In genomic region chr6:43070028-43070632, GRCh38 we compare ENCODE assay signal across 9 cellular contexts. TPM values are rescaled to one million over a fixed set of nuclear protein-coding genes. Genes with fewer than 3 reads are reported as not detected.
A peak's percentile ranks its signal among the peaks of the same experiment; 100 is the strongest.
DNase-seq lines count a peak whose midpoint lies in the region; ATAC-seq and TF ChIP-seq lines count a peak whose summit lies in the region.
"Had no signal": no experiment of that assay in that cellular context is flagged by ENCODE, and none has a peak within 500 bp of the region (broad histone marks: within the 10 kb centered on the region; RNA-seq: fewer than 3 reads in every experiment).

No MANE protein-coding gene starts in this region.

- TF ChIP-seq POLR2A in sigmoid colon (IDR thresholded peaks at IDR 0.05), result no peak

- H3K36me3 ChIP-seq in sigmoid colon, result peaks cover 13 to 66% (median 32%) of the 10 kb centered on the region in 4 donors

- TF ChIP-seq EP300 in sigmoid colon (IDR thresholded peaks at IDR 0.05), result no peak

- no peaks in the 10 kb centered on the region for H3K9me3 ChIP-seq in T-helper 17 cell (ENCODE audit: control insufficient read depth, low read length, poor library complexity, severe bottlenecking)
- H3K9me3 ChIP-seq in sigmoid colon, result no peaks in the 10 kb centered on the region

- H3K27ac ChIP-seq in sigmoid colon, result no peak overlapping the region

- TF ChIP-seq CTCF in LNCAP (IDR thresholded peaks at IDR 0.05) (peak; percentile 55), fibroblast of the aortic adventitia (IDR thresholded peaks at IDR 0.05; ENCODE audit: insufficient read depth, low read length) (peak; percentile 65), sigmoid colon (IDR thresholded peaks at IDR 0.05) (peak in 1 of 4 experiments; percentile 14)

- no peaks in the 10 kb centered on the region for H3K27me3 ChIP-seq in sigmoid colon

- H3K4me3 Mint-ChIP-seq in activated naive CD4-positive, alpha-beta T cell treated with anti-CD3 and anti-CD28 coated beads, Interleukin-2, amount 10 ng/mL, durations not matched to agents 7 days and 5 days, result no peak overlapping the region
- no peak overlapping the region for H3K4me3 Mint-ChIP-seq in T-helper 17 cell
- no peak overlapping the region for H3K4me3 Mint-ChIP-seq in stimulated activated effector memory CD8-positive, alpha-beta T cell treated with anti-CD3 and anti-CD28 coated beads, Interleukin-12 subunit alpha, Interleukin-12 subunit beta, amount 100 ng/mL, for 72 hours
- H3K4me3 Mint-ChIP-seq: dendritic cell treated with granulocyte-macrophage colony-stimulating factor and Interleukin-4, amounts not matched to agents 40 ng/mL and 50 ng/mL, for 4 days had no signal

- H3K27ac Mint-ChIP-seq in activated naive CD4-positive, alpha-beta T cell treated with anti-CD3 and anti-CD28 coated beads, Interleukin-2, amount 10 ng/mL, durations not matched to agents 7 days and 5 days, result no peak overlapping the region
- no peak overlapping the region for H3K27ac Mint-ChIP-seq in T-helper 17 cell
- H3K27ac Mint-ChIP-seq in stimulated activated effector memory CD8-positive, alpha-beta T cell treated with anti-CD3 and anti-CD28 coated beads, Interleukin-12 subunit alpha, Interleukin-12 subunit beta, amount 100 ng/mL, for 72 hours, result peak overlapping the region; percentile 20
- H3K27ac Mint-ChIP-seq: dendritic cell treated with granulocyte-macrophage colony-stimulating factor and Interleukin-4, amounts not matched to agents 40 ng/mL and 50 ng/mL, for 4 days had no signal

- CTCF ChIA-PET in activated naive CD4-positive, alpha-beta T cell treated with anti-CD3 and anti-CD28 coated beads, Interleukin-2, amount 10 ng/mL, durations not matched to agents 7 days and 5 days (lab: Charles Lee), result interaction anchor here (0.7 to 1.1 kb wide), 3 partner anchors 73 to 402 kb away, joined by 3 to 9 read pairs (median 6); no protein-coding TSS in a partner anchor

- no peaks in the 10 kb centered on the region for H3K4me1 ChIP-seq in sigmoid colon

- intact Hi-C loops in sigmoid colon (cut with DNase I), result no loop called here

- no peaks in the 10 kb centered on the region for H3K9me3 Mint-ChIP-seq in activated naive CD4-positive, alpha-beta T cell treated with anti-CD3 and anti-CD28 coated beads, Interleukin-2, amount 10 ng/mL, durations not matched to agents 7 days and 5 days
- H3K9me3 Mint-ChIP-seq in stimulated activated effector memory CD8-positive, alpha-beta T cell treated with anti-CD3 and anti-CD28 coated beads, Interleukin-12 subunit alpha, Interleukin-12 subunit beta, amount 100 ng/mL, for 72 hours, result no peaks in the 10 kb centered on the region
- H3K9me3 Mint-ChIP-seq: dendritic cell treated with granulocyte-macrophage colony-stimulating factor and Interleukin-4, amounts not matched to agents 40 ng/mL and 50 ng/mL, for 4 days had no signal

- no peak overlapping the region for H3K4me3 ChIP-seq in fibroblast of the aortic adventitia (ENCODE audit: low read depth, low read length)
- no peak overlapping the region for H3K4me3 ChIP-seq in sigmoid colon

- peaks cover 14% of the 10 kb centered on the region for H3K27me3 Mint-ChIP-seq in activated naive CD4-positive, alpha-beta T cell treated with anti-CD3 and anti-CD28 coated beads, Interleukin-2, amount 10 ng/mL, durations not matched to agents 7 days and 5 days
- no peaks in the 10 kb centered on the region for H3K27me3 Mint-ChIP-seq in T-helper 17 cell

- DNase-seq in activated naive CD4-positive, alpha-beta T cell treated with anti-CD3 and anti-CD28 coated beads, Interleukin-2, amount 10 ng/mL, durations not matched to agents 7 days and 5 days, result peak; percentile 48
- DNase-seq in activated naive CD4-positive, alpha-beta T cell treated with Interleukin-2 at 50 U/mL for 16 hours, result no peak
- DNase-seq in T-helper 17 cell, result no peak
- peak; percentile 84 for DNase-seq in fibroblast of the aortic adventitia (ENCODE audit: low read depth)
- no peak for DNase-seq in stimulated activated effector memory CD8-positive, alpha-beta T cell treated with anti-CD3 and anti-CD28 coated beads, Interleukin-12 subunit alpha, Interleukin-12 subunit beta, amount 100 ng/mL, for 72 hours (ENCODE audit: low spot score in 2 of 2)
- DNase-seq in sigmoid colon, result no peak

- WGBS in sigmoid colon, 2 donors, result 59 to 65% methylated on average over 6 of the region's 6 CpGs

- ATAC-seq in T-helper 17 cell (peak; percentile 71), GM19023 (IDR thresholded peaks at IDR 0.05; ENCODE audit: unreplicated experiment) (no peak)
- peak; percentile 65 for ATAC-seq in stimulated activated effector memory CD8-positive, alpha-beta T cell treated with anti-CD3 and anti-CD28 coated beads, Interleukin-12 subunit alpha, Interleukin-12 subunit beta, amount 100 ng/mL, for 72 hours

- peaks cover 3% of the 10 kb centered on the region for H3K36me3 Mint-ChIP-seq in activated naive CD4-positive, alpha-beta T cell treated with anti-CD3 and anti-CD28 coated beads, Interleukin-2, amount 10 ng/mL, durations not matched to agents 7 days and 5 days
- H3K36me3 Mint-ChIP-seq in T-helper 17 cell (ENCODE audit: low read depth), result peaks cover 12% of the 10 kb centered on the region
- peaks cover 20% of the 10 kb centered on the region for H3K36me3 Mint-ChIP-seq in stimulated activated effector memory CD8-positive, alpha-beta T cell treated with anti-CD3 and anti-CD28 coated beads, Interleukin-12 subunit alpha, Interleukin-12 subunit beta, amount 100 ng/mL, for 72 hours

- H3K4me1 Mint-ChIP-seq in activated naive CD4-positive, alpha-beta T cell treated with anti-CD3 and anti-CD28 coated beads, Interleukin-2, amount 10 ng/mL, durations not matched to agents 7 days and 5 days, result peaks cover 5% of the 10 kb centered on the region
- peaks cover 2% of the 10 kb centered on the region for H3K4me1 Mint-ChIP-seq in T-helper 17 cell
- no peaks in the 10 kb centered on the region for H3K4me1 Mint-ChIP-seq in stimulated activated effector memory CD8-positive, alpha-beta T cell treated with anti-CD3 and anti-CD28 coated beads, Interleukin-12 subunit alpha, Interleukin-12 subunit beta, amount 100 ng/mL, for 72 hours

RNA-seq across cellular contexts. Expression of gene PTK7, which starts 6.0 kb away (rescaled TPM):
- total RNA-seq in T-helper 17 cell (1 to 10 TPM in 1 of 2 donors, under 1 TPM in 1; 0.62 to 1.6 TPM), fibroblast of the aortic adventitia (ENCODE audit: low replicate concordance) (44.6 and 102 TPM in 2 replicates), sigmoid colon (1 to 10 TPM; 4.8 to 9.7 (median 7.7) TPM)
- polyA plus RNA-seq in sigmoid colon, result 10 to 100 TPM in 1 of 3 donors, 1 to 10 TPM in 2; 1.2 to 15.6 (median 1.8) TPM

RNA-seq across cellular contexts. Expression of gene KLC4, which starts 10.7 kb away (rescaled TPM):
- total RNA-seq in T-helper 17 cell, result 10 to 100 TPM; 25.7 to 41.9 TPM
- 11.3 and 15.3 TPM in 2 replicates for total RNA-seq in fibroblast of the aortic adventitia (ENCODE audit: low replicate concordance)
- 10 to 100 TPM; 23.2 to 44.9 (median 34.6) TPM for total RNA-seq in sigmoid colon
- 100 to 1,000 TPM in 1 of 3 donors, 10 to 100 TPM in 2; 58.4 to 116 (median 84.1) TPM for polyA plus RNA-seq in sigmoid colon

RNA-seq across cellular contexts. Expression of gene MRPL2, which starts 10.9 kb away (rescaled TPM):
- total RNA-seq in T-helper 17 cell, result 10 to 100 TPM; 32.3 to 37.5 TPM
- 11.9 and 18.7 TPM in 2 replicates for total RNA-seq in fibroblast of the aortic adventitia (ENCODE audit: low replicate concordance)
- 10 to 100 TPM; 14.1 to 25.7 (median 18.3) TPM for total RNA-seq in sigmoid colon
- 10 to 100 TPM; 65.9 to 70.2 (median 68.5) TPM for polyA plus RNA-seq in sigmoid colon

RNA-seq across cellular contexts. Expression of gene CUL7, which starts 16.5 kb away (rescaled TPM):
- 10 to 100 TPM in 1 of 2 donors, 1 to 10 TPM in 1; 8.2 to 11.2 TPM for total RNA-seq in T-helper 17 cell
- total RNA-seq in fibroblast of the aortic adventitia (ENCODE audit: low replicate concordance), result 28.0 and 31.6 TPM in 2 replicates
- 10 to 100 TPM; 10.3 to 14.4 (median 11.0) TPM for total RNA-seq in sigmoid colon
- 1 to 10 TPM; 3.0 to 6.9 (median 3.2) TPM for polyA plus RNA-seq in sigmoid colon

RNA-seq across cellular contexts. Expression of gene RRP36, which starts 48.7 kb away (rescaled TPM):
- total RNA-seq in T-helper 17 cell, result 10 to 100 TPM; 25.2 to 29.0 TPM
- 46.9 and 86.6 TPM in 2 replicates for total RNA-seq in fibroblast of the aortic adventitia (ENCODE audit: low replicate concordance)
- total RNA-seq in sigmoid colon, result 10 to 100 TPM; 40.5 to 46.6 (median 43.3) TPM
- 10 to 100 TPM; 24.6 to 50.8 (median 27.3) TPM for polyA plus RNA-seq in sigmoid colon

Comparison
In these comparisons a context has a peak if more than half of its experiments do, and no peak if none do; other contexts are left out.
1. DNase-seq: peak in activated naive CD4-positive, alpha-beta T cell treated with anti-CD3 and anti-CD28 coated beads, Interleukin-2, amount 10 ng/mL, durations not matched to agents 7 days and 5 days (single experiment) and fibroblast of the aortic adventitia (single experiment); none in activated naive CD4-positive, alpha-beta T cell treated with Interleukin-2 at 50 U/mL for 16 hours (single experiment), T-helper 17 cell (0 of 3), stimulated activated effector memory CD8-positive, alpha-beta T cell treated with anti-CD3 and anti-CD28 coated beads, Interleukin-12 subunit alpha, Interleukin-12 subunit beta, amount 100 ng/mL, for 72 hours (0 of 2) and sigmoid colon (single experiment).